ENCODE assay signal across 26 cellular contexts in the genomic region with DNA sequence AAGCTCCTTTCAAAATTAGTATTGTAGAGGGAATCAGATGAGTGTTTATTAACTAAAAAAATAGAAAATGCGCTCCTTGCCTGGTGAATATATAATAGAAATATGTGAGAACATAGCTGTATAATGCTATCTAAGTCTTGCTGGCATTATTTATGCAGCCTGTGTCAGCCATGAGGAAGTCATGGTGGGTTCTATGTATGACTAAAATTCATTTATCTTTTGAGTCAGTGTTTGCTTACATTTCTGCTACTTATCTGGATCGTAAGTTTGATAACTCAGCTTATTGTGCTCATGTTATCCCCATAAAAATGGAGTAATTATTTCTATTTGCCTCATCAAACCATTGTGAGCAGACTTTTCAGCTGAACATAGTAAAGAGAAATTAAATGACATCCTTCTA.
"Had no signal": no experiment of that assay in that cellular context is flagged by ENCODE, and none has a peak within 500 bp of the region (broad histone marks: within the 10 kb centered on the region; RNA-seq: fewer than 3 reads in every experiment).

No MANE protein-coding gene starts in this region.

- H3K36me3 ChIP-seq: gastroesophageal sphincter, heart left ventricle, left lung, prostate gland, right atrium auricular region, suprapubic skin, transverse colon, upper lobe of right lung, vagina had no signal

- H3K27me3 ChIP-seq: dorsolateral prefrontal cortex, foreskin keratinocyte, gastroesophageal sphincter, heart left ventricle, hepatocyte, left lung, right atrium auricular region, suprapubic skin, transverse colon, upper lobe of right lung, vagina had no signal

- H3K79me2 ChIP-seq: hepatocyte had no signal

- H2AFZ ChIP-seq: hepatocyte had no signal

- DNase-seq: dorsolateral prefrontal cortex; effector CD4-positive, alpha-beta T cell; foreskin keratinocyte; heart left ventricle; left cardiac atrium; left lung; mesendoderm; midbrain; naive thymus-derived CD8-positive, alpha-beta T cell; nephron progenitor cell; nucleus accumbens; stimulated activated CD4-positive, alpha-beta T cell treated with anti-CD3 and anti-CD28 coated beads, Interleukin-12 subunit alpha, Interleukin-12 subunit beta, amount 100 ng/mL, for 4 hours; stimulated activated CD4-positive, alpha-beta T cell treated with anti-CD3 and anti-CD28 coated beads, Interleukin-1b, Interleukin-23, amount 100 ng/mL, for 48 hours; stimulated activated CD4-positive, alpha-beta T cell treated with anti-CD3 and anti-CD28 coated beads, Interleukin-4, amount 100 ng/mL, for 1 hour; stimulated activated CD8-positive, alpha-beta memory T cell treated with anti-CD3 and anti-CD28 coated beads, Interleukin-4, amount 100 ng/mL, for 48 hours; stimulated activated naive CD8-positive, alpha-beta T cell treated with anti-CD3 and anti-CD28 coated beads, Interleukin-15, amount 100 ng/mL, for 72 hours; transverse colon; upper lobe of right lung had no signal

- H3K4me3 ChIP-seq: dorsolateral prefrontal cortex, gastroesophageal sphincter, heart left ventricle, hepatocyte, left lung, prostate gland, right atrium auricular region, smooth muscle cell, suprapubic skin, transverse colon, upper lobe of right lung, vagina had no signal

- ATAC-seq: foreskin keratinocyte; gastroesophageal sphincter; heart left ventricle; left cardiac atrium; left lung; naive thymus-derived CD8-positive, alpha-beta T cell; sciatic nerve; stimulated activated naive CD8-positive, alpha-beta T cell treated with anti-CD3 and anti-CD28 coated beads, Interleukin-15, amount 100 ng/mL, for 72 hours; upper lobe of right lung had no signal

- H3K9me3 ChIP-seq: gastroesophageal sphincter, heart left ventricle, left lung, prostate gland, right atrium auricular region, suprapubic skin, transverse colon, upper lobe of right lung, vagina had no signal

- H3K4me1 ChIP-seq: foreskin keratinocyte, gastroesophageal sphincter, heart left ventricle, left lung, prostate gland, right atrium auricular region, suprapubic skin, transverse colon, upper lobe of right lung, vagina had no signal

- H3K4me2 ChIP-seq: hepatocyte, smooth muscle cell had no signal

- H3K27ac ChIP-seq: dorsolateral prefrontal cortex, foreskin keratinocyte, gastroesophageal sphincter, heart left ventricle, hepatocyte, left lung, prostate gland, right atrium auricular region, suprapubic skin, transverse colon, upper lobe of right lung, vagina had no signal
